In the genomic region with DNA sequence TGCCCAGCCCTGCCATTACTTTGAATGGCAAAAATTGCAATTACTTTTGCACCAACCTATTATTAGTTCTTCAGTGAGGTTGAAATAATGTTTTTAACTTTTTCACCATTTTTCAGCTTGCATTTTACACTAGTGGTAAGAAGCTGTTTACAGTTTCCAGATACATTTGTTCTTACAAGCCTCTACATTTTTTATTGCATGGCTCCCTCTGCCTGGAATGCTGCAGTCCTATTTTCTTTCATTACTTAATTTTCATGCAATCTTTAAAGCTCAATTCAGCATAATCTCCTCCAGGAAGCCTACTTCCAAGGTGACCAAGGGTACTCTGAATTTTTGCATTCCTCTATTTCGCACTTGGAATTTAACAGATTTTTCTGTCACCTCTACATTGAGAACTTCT, we compare ENCODE assay signal across 26 cellular contexts. TPM values are rescaled to one million over a fixed set of nuclear protein-coding genes. Genes with fewer than 3 reads are reported as not detected.
"Had no signal": no experiment of that assay in that cellular context is flagged by ENCODE, and none has a peak within 500 bp of the region (broad histone marks: within the 10 kb centered on the region; RNA-seq: fewer than 3 reads in every experiment).

No MANE protein-coding gene starts in this region.

- H3K4me3 Mint-ChIP-seq: activated CD4-positive, alpha-beta memory T cell treated with anti-CD3 and anti-CD28 coated beads, Interleukin-2, amount 10 ng/mL, durations not matched to agents 7 days and 5 days; activated CD8-positive, alpha-beta memory T cell treated with anti-CD3 and anti-CD28 coated beads, Interleukin-2, amount 10 ng/mL, durations not matched to agents 7 days and 5 days; activated naive CD4-positive, alpha-beta T cell treated with anti-CD3 and anti-CD28 coated beads for 36 hours; activated naive CD8-positive, alpha-beta T cell treated with anti-CD3 and anti-CD28 coated beads, Interleukin-2, amount 50 U/mL, for 24 hours; activated T-helper 17 cell treated with anti-CD3 and anti-CD28 coated beads, Interleukin-2, amount 50 U/mL, for 72 hours; dendritic cell treated with granulocyte-macrophage colony-stimulating factor and Interleukin-4, amounts not matched to agents 40 ng/mL and 50 ng/mL, for 4 days; nephron progenitor cell had no signal

- H3K36me3 ChIP-seq: breast epithelium, esophagus squamous epithelium, lower lobe of right lung, thyroid gland had no signal

- H3K4me1 ChIP-seq: breast epithelium, lower lobe of right lung, thyroid gland had no signal

- ATAC-seq: activated CD8-positive, alpha-beta memory T cell treated with anti-CD3 and anti-CD28 coated beads, Interleukin-2, amount 10 ng/mL, durations not matched to agents 7 days and 5 days; activated naive CD8-positive, alpha-beta T cell treated with anti-CD3 and anti-CD28 coated beads, Interleukin-2, amount 50 U/mL, for 24 hours; activated T-helper 17 cell treated with anti-CD3 and anti-CD28 coated beads, Interleukin-2, amount 50 U/mL, for 72 hours; lower lobe of right lung had no signal

- H3K27me3 Mint-ChIP-seq: activated CD8-positive, alpha-beta memory T cell treated with anti-CD3 and anti-CD28 coated beads, Interleukin-2, amount 10 ng/mL, durations not matched to agents 7 days and 5 days; dendritic cell treated with granulocyte-macrophage colony-stimulating factor and Interleukin-4, amounts not matched to agents 40 ng/mL and 50 ng/mL, for 4 days had no signal

- H3K9me3 ChIP-seq: breast epithelium, esophagus squamous epithelium, lower lobe of right lung, thyroid gland had no signal

- DNase-seq: activated CD4-positive, alpha-beta memory T cell treated with anti-CD3 and anti-CD28 coated beads, Interleukin-2, amount 10 ng/mL, durations not matched to agents 7 days and 5 days; activated CD8-positive, alpha-beta memory T cell treated with anti-CD3 and anti-CD28 coated beads, Interleukin-2, amount 10 ng/mL, durations not matched to agents 7 days and 5 days; activated naive CD4-positive, alpha-beta T cell treated with anti-CD3 and anti-CD28 coated beads for 36 hours; activated naive CD8-positive, alpha-beta T cell treated with anti-CD3 and anti-CD28 coated beads, Interleukin-2, amount 50 U/mL, for 24 hours; aorta; cerebellar nuclear complex; effector CD8-positive, alpha-beta T cell; esophagus squamous epithelium; lower lobe of right lung; nephron progenitor cell; nucleus accumbens; retina; stimulated activated CD4-positive, alpha-beta T cell treated with anti-CD3 and anti-CD28 coated beads, Interleukin-12 subunit alpha, Interleukin-12 subunit beta, amount 100 ng/mL, for 4 hours; stimulated activated CD4-positive, alpha-beta T cell treated with anti-CD3 and anti-CD28 coated beads, Interleukin-1b, Interleukin-23, amount 100 ng/mL, for 48 hours; stimulated activated CD8-positive, alpha-beta memory T cell treated with anti-CD3 and anti-CD28 coated beads, Interleukin-4, amount 100 ng/mL, for 48 hours; stimulated activated naive CD4-positive, alpha-beta T cell; T-helper 2 cell; thyroid gland had no signal

- H3K4me1 Mint-ChIP-seq: activated CD4-positive, alpha-beta memory T cell treated with anti-CD3 and anti-CD28 coated beads, Interleukin-2, amount 10 ng/mL, durations not matched to agents 7 days and 5 days; activated CD8-positive, alpha-beta memory T cell treated with anti-CD3 and anti-CD28 coated beads, Interleukin-2, amount 10 ng/mL, durations not matched to agents 7 days and 5 days; activated naive CD8-positive, alpha-beta T cell treated with anti-CD3 and anti-CD28 coated beads, Interleukin-2, amount 50 U/mL, for 24 hours; activated T-helper 17 cell treated with anti-CD3 and anti-CD28 coated beads, Interleukin-2, amount 50 U/mL, for 72 hours had no signal

- H3K27ac ChIP-seq: breast epithelium, esophagus squamous epithelium, foreskin keratinocyte, hepatocyte, lower lobe of right lung, thyroid gland had no signal

- H3K27ac Mint-ChIP-seq: activated CD4-positive, alpha-beta memory T cell treated with anti-CD3 and anti-CD28 coated beads, Interleukin-2, amount 10 ng/mL, durations not matched to agents 7 days and 5 days; activated CD8-positive, alpha-beta memory T cell treated with anti-CD3 and anti-CD28 coated beads, Interleukin-2, amount 10 ng/mL, durations not matched to agents 7 days and 5 days; activated naive CD4-positive, alpha-beta T cell treated with anti-CD3 and anti-CD28 coated beads for 36 hours; activated naive CD8-positive, alpha-beta T cell treated with anti-CD3 and anti-CD28 coated beads, Interleukin-2, amount 50 U/mL, for 24 hours; activated T-helper 17 cell treated with anti-CD3 and anti-CD28 coated beads, Interleukin-2, amount 50 U/mL, for 72 hours; dendritic cell treated with granulocyte-macrophage colony-stimulating factor and Interleukin-4, amounts not matched to agents 40 ng/mL and 50 ng/mL, for 4 days; nephron progenitor cell had no signal

- H3K4me3 ChIP-seq: breast epithelium, esophagus squamous epithelium, hepatocyte, lower lobe of right lung, thyroid gland had no signal

- H3K4me2 ChIP-seq: hepatocyte had no signal

- H2AFZ ChIP-seq: hepatocyte had no signal

- H3K27me3 ChIP-seq: breast epithelium, esophagus squamous epithelium, foreskin keratinocyte, hepatocyte, thyroid gland had no signal

- H3K36me3 Mint-ChIP-seq: activated CD8-positive, alpha-beta memory T cell treated with anti-CD3 and anti-CD28 coated beads, Interleukin-2, amount 10 ng/mL, durations not matched to agents 7 days and 5 days had no signal

- H3K9me3 Mint-ChIP-seq: activated CD4-positive, alpha-beta memory T cell treated with anti-CD3 and anti-CD28 coated beads, Interleukin-2, amount 10 ng/mL, durations not matched to agents 7 days and 5 days; activated naive CD4-positive, alpha-beta T cell treated with anti-CD3 and anti-CD28 coated beads for 36 hours; activated naive CD8-positive, alpha-beta T cell treated with anti-CD3 and anti-CD28 coated beads, Interleukin-2, amount 50 U/mL, for 24 hours; activated T-helper 17 cell treated with anti-CD3 and anti-CD28 coated beads, Interleukin-2, amount 50 U/mL, for 72 hours; dendritic cell treated with granulocyte-macrophage colony-stimulating factor and Interleukin-4, amounts not matched to agents 40 ng/mL and 50 ng/mL, for 4 days had no signal

- H3K79me2 ChIP-seq: hepatocyte had no signal

RNA-seq across cellular contexts. Expression of a gene that starts 33.4 kb away (rescaled TPM):
- total RNA-seq: activated CD4-positive, alpha-beta memory T cell treated with anti-CD3 and anti-CD28 coated beads, Interleukin-2, amount 10 ng/mL, durations not matched to agents 7 days and 5 days; activated CD8-positive, alpha-beta memory T cell treated with anti-CD3 and anti-CD28 coated beads, Interleukin-2, amount 10 ng/mL, durations not matched to agents 7 days and 5 days; activated naive CD4-positive, alpha-beta T cell treated with anti-CD3 and anti-CD28 coated beads for 36 hours; activated T-helper 17 cell treated with anti-CD3 and anti-CD28 coated beads, Interleukin-2, amount 50 U/mL, for 72 hours; aorta; breast epithelium; esophagus squamous epithelium; foreskin keratinocyte; hepatocyte; lower lobe of right lung; posterior vena cava; subcutaneous adipose tissue; ureter had no signal
- polyA plus RNA-seq: aorta, foreskin keratinocyte, hepatocyte had no signal
